In genomic region chr2:180983468-180984388, GRCh38 we compare ENCODE assay signal across 8 cellular contexts. TPM values are rescaled to one million over a fixed set of nuclear protein-coding genes. Genes with fewer than 3 reads are reported as not detected.
DNase-seq lines count a peak whose midpoint lies in the region; ATAC-seq and TF ChIP-seq lines count a peak whose summit lies in the region.

No MANE protein-coding gene starts in this region.

- DNase-seq in left ventricle myocardium superior = no peak
- DNase-seq in right atrium auricular region (ENCODE audit: low spot score) = no peak
- peak; percentile 69 for DNase-seq in PC-3
- no peak for DNase-seq in central memory CD8-positive, alpha-beta T cell (ENCODE audit: low spot score in 2 of 2)
- peak; percentile 87 for DNase-seq in medulla oblongata (ENCODE audit: extremely low spot score)
- DNase-seq in HK-2 (ENCODE audit: unreplicated experiment) = no peak

- H3K36me3 Mint-ChIP-seq in central memory CD8-positive, alpha-beta T cell (ENCODE audit: insufficient read depth) = peaks cover 7% of the 10 kb centered on the region

- peak overlapping the region; percentile 92 for H3K9ac ChIP-seq in PC-3 (ENCODE audit: low read length)

- H3K4me3 ChIP-seq in right atrium auricular region (no peak overlapping the region), PC-3 (ENCODE audit: low read length) (peak overlapping the region; percentile 81)

- peak in 1 of 2 donors; percentile 54 for TF ChIP-seq CTCF in right atrium auricular region (IDR thresholded peaks at IDR 0.05)
- TF ChIP-seq CTCF in PC-3 (conservative IDR thresholded peaks at IDR 0.05; ENCODE audit: low read depth, low read length) = peak; percentile 63; the same call in 1 of the 2 replicates

- no TSS peak for BruUV-seq in PC-3 (replicated peaks; lab: Mats Ljungman, UMichigan)

- CTCF ChIA-PET in PC-3 (lab: Charles Lee) = interaction anchor here (0.6 to 1.1 kb wide), 4 partner anchors 19 to 878 kb away, joined by 3 to 4 read pairs (median 4); no protein-coding TSS in a partner anchor

- TF ChIP-seq RAD21 in Ishikawa (IDR thresholded peaks at IDR 0.05; ENCODE audit: low read depth) = no peak; the same call in 1 of the 2 replicates

- H4K20me1 ChIP-seq in PC-3 (ENCODE audit: low read length) = peaks cover 4% of the 10 kb centered on the region; the same call in 1 of the 2 replicates

- H3K36me3 ChIP-seq in right atrium auricular region (no peaks in the 10 kb centered on the region), PC-3 (ENCODE audit: low read depth, low read length) (peaks cover 19% of the 10 kb centered on the region)

- H3K4me2 ChIP-seq in PC-3 (ENCODE audit: low read length) = peak overlapping the region; percentile 89

- H3K27me3 ChIP-seq in right atrium auricular region (no peaks in the 10 kb centered on the region), PC-3 (ENCODE audit: low read length) (no peaks in the 10 kb centered on the region)

- H3F3A ChIP-seq in PC-3 (ENCODE audit: low read length, unreplicated experiment) = peaks cover 4% of the 10 kb centered on the region

- H2AFZ ChIP-seq in PC-3 (ENCODE audit: low read length) = peak overlapping the region; percentile 49

- H3K27ac Mint-ChIP-seq in central memory CD8-positive, alpha-beta T cell (ENCODE audit: low read depth) = no peak overlapping the region

- peak; percentile 23 for ATAC-seq in left ventricle myocardium superior
- ATAC-seq in GM21786 (IDR thresholded peaks at IDR 0.05; ENCODE audit: unreplicated experiment) = peak; percentile 46
- ATAC-seq in PC-3 = peak; percentile 16
- ATAC-seq in central memory CD8-positive, alpha-beta T cell (replicated peaks; ENCODE audit: extremely low read depth, poor library complexity, severe bottlenecking) = peak; percentile 35

- POLR2A ChIA-PET in PC-3 (lab: Charles Lee; ENCODE audit: unreplicated experiment) = interaction anchor here (0.6 kb wide), 1 partner anchor 292 kb away, joined by 3 read pairs; no protein-coding TSS in a partner anchor

- intact Hi-C loops in left ventricle myocardium superior (cut with micrococcal nuclease) = no loop called here
- intact Hi-C loops in PC-3 (cut with micrococcal nuclease) = loop anchor here (1.0 to 5.0 kb wide), 5 partner anchors 74 to 859 kb away; no protein-coding TSS in a partner anchor

- H3K79me2 ChIP-seq in PC-3 (ENCODE audit: low read length) = peaks cover 76% of the 10 kb centered on the region

- H3K9me3 Mint-ChIP-seq in central memory CD8-positive, alpha-beta T cell = no peaks in the 10 kb centered on the region

- no peak for TF ChIP-seq EP300 in Ishikawa (IDR thresholded peaks at IDR 0.05; ENCODE audit: borderline replicate concordance)

- H3K27ac ChIP-seq in right atrium auricular region (no peak overlapping the region), PC-3 (ENCODE audit: low read length) (peak overlapping the region; percentile 55)

- H3K4me3 Mint-ChIP-seq in central memory CD8-positive, alpha-beta T cell = peak overlapping the region; percentile 40

- peaks cover 35% of the 10 kb centered on the region for H3K4me1 Mint-ChIP-seq in central memory CD8-positive, alpha-beta T cell

- H3K4me1 ChIP-seq in right atrium auricular region = peaks cover 0 to 32% of the 10 kb centered on the region in 2 donors
- peaks cover 46% of the 10 kb centered on the region for H3K4me1 ChIP-seq in PC-3 (ENCODE audit: insufficient read depth, low read length)

- H3K9me2 ChIP-seq in PC-3 (replicated peaks; ENCODE audit: low read length) = no peaks in the 10 kb centered on the region

- no peaks in the 10 kb centered on the region for H3K27me3 Mint-ChIP-seq in central memory CD8-positive, alpha-beta T cell

- H3K9me3 ChIP-seq in right atrium auricular region = no peaks in the 10 kb centered on the region
- H3K9me3 ChIP-seq in PC-3 (ENCODE audit: low read length) = no peaks in the 10 kb centered on the region

TF ChIP-seq in Ishikawa, 13 proteins besides CTCF, POLR2A, EP300 and RAD21:
- TF ChIP-seq YY1 (IDR thresholded peaks at IDR 0.05; ENCODE audit: low read depth) (peak; percentile 53; the same call in 1 of the 2 replicates), TAF1 (IDR thresholded peaks at IDR 0.05; ENCODE audit: low read depth) (no peak)
TF ChIP-seq in Ishikawa: peak in this region for 1.

RNA-seq across cellular contexts. Expression of gene UBE2E3, which starts 3.3 kb away (rescaled TPM):
- total RNA-seq in left ventricle myocardium superior (57.5 TPM), right atrium auricular region (10 to 100 TPM; 48.3 to 57.3 TPM), PC-3 (2014; rRNA removed) (66.6 and 95.6 TPM in 2 replicates)

Comparison
In these comparisons a context has a peak if more than half of its experiments do, and no peak if none do; other contexts are left out.
1. DNase-seq: peak in PC-3 (single experiment) and medulla oblongata (single experiment); none in left ventricle myocardium superior (single experiment), right atrium auricular region (single experiment), central memory CD8-positive, alpha-beta T cell (0 of 2) and HK-2 (single experiment).
2. Peak in every context shown above with its lines, with median percentiles within 50 percentile points of each other: ATAC-seq.